18 cellular contexts compared by ENCODE assay signal in genomic region chr4:26207631-26208030, GRCh38.
"Had no signal": no experiment of that assay in that cellular context is flagged by ENCODE, and none has a peak within 500 bp of the region (broad histone marks: within the 10 kb centered on the region; RNA-seq: fewer than 3 reads in every experiment).

No MANE protein-coding gene starts in this region.

- H3K27ac ChIP-seq: tibial artery had no signal

- H3K36me3 Mint-ChIP-seq: T-cell had no signal

- H3K4me3 Mint-ChIP-seq: activated CD8-positive, alpha-beta T cell treated with anti-CD3 and anti-CD28 coated beads for 36 hours; activated naive CD8-positive, alpha-beta T cell treated with anti-CD3 and anti-CD28 coated beads, Interleukin-2, amount 50 U/mL, for 24 hours; activated T-helper 17 cell treated with anti-CD3 and anti-CD28 coated beads, Interleukin-2, amount 50 U/mL, for 72 hours; dendritic cell treated with granulocyte-macrophage colony-stimulating factor and Interleukin-4, amounts not matched to agents 40 ng/mL and 50 ng/mL, for 4 days; effector memory CD8-positive, alpha-beta T cell; T-cell had no signal

- ATAC-seq: activated CD8-positive, alpha-beta T cell treated with anti-CD3 and anti-CD28 coated beads for 36 hours; activated naive CD8-positive, alpha-beta T cell treated with anti-CD3 and anti-CD28 coated beads, Interleukin-2, amount 50 U/mL, for 24 hours; activated T-helper 17 cell treated with anti-CD3 and anti-CD28 coated beads, Interleukin-2, amount 50 U/mL, for 72 hours; effector memory CD8-positive, alpha-beta T cell; T-cell had no signal

- H3K36me3 ChIP-seq: left ventricle myocardium inferior, tibial artery had no signal

- H3K27ac Mint-ChIP-seq: activated CD8-positive, alpha-beta T cell treated with anti-CD3 and anti-CD28 coated beads for 36 hours; activated naive CD8-positive, alpha-beta T cell treated with anti-CD3 and anti-CD28 coated beads, Interleukin-2, amount 50 U/mL, for 24 hours; activated T-helper 17 cell treated with anti-CD3 and anti-CD28 coated beads, Interleukin-2, amount 50 U/mL, for 72 hours; dendritic cell treated with granulocyte-macrophage colony-stimulating factor and Interleukin-4, amounts not matched to agents 40 ng/mL and 50 ng/mL, for 4 days; effector memory CD8-positive, alpha-beta T cell; progenitor cell of endocrine pancreas had no signal

- H3K9me3 Mint-ChIP-seq: activated naive CD8-positive, alpha-beta T cell treated with anti-CD3 and anti-CD28 coated beads, Interleukin-2, amount 50 U/mL, for 24 hours; dendritic cell treated with granulocyte-macrophage colony-stimulating factor and Interleukin-4, amounts not matched to agents 40 ng/mL and 50 ng/mL, for 4 days; effector memory CD8-positive, alpha-beta T cell; T-cell had no signal

- DNase-seq: activated CD4-positive, alpha-beta T cell treated with anti-CD3 and anti-CD28 coated beads for 48 hours; activated CD4-positive, CD25-positive, alpha-beta regulatory T cell; activated CD8-positive, alpha-beta T cell treated with anti-CD3 and anti-CD28 coated beads for 36 hours; activated naive CD4-positive, alpha-beta T cell treated with Interleukin-2 at 50 U/mL for 16 hours; activated naive CD8-positive, alpha-beta T cell treated with anti-CD3 and anti-CD28 coated beads, Interleukin-2, amount 50 U/mL, for 24 hours; activated T-cell treated with anti-CD3 and anti-CD28 coated beads, Interleukin-2, amount 50 U/mL, for 1 hour; aorta; effector memory CD8-positive, alpha-beta T cell; left ventricle myocardium inferior; stimulated activated CD4-positive, alpha-beta T cell treated with anti-CD3 and anti-CD28 coated beads, Interleukin-12 subunit alpha, Interleukin-12 subunit beta, amount 100 ng/mL, for 4 hours; stimulated activated CD4-positive, alpha-beta T cell treated with anti-CD3 and anti-CD28 coated beads, Interleukin-1b, Interleukin-23, amount 100 ng/mL, for 48 hours; stimulated activated CD8-positive, alpha-beta memory T cell treated with anti-CD3 and anti-CD28 coated beads, Interleukin-4, amount 100 ng/mL, for 48 hours; stimulated activated naive CD4-positive, alpha-beta T cell; T-cell; tibial artery had no signal

- H3K4me3 ChIP-seq: left ventricle myocardium inferior, tibial artery had no signal

- H3K9me3 ChIP-seq: left ventricle myocardium inferior, tibial artery had no signal
